6 cellular contexts compared by ENCODE assay signal in the genomic region with DNA sequence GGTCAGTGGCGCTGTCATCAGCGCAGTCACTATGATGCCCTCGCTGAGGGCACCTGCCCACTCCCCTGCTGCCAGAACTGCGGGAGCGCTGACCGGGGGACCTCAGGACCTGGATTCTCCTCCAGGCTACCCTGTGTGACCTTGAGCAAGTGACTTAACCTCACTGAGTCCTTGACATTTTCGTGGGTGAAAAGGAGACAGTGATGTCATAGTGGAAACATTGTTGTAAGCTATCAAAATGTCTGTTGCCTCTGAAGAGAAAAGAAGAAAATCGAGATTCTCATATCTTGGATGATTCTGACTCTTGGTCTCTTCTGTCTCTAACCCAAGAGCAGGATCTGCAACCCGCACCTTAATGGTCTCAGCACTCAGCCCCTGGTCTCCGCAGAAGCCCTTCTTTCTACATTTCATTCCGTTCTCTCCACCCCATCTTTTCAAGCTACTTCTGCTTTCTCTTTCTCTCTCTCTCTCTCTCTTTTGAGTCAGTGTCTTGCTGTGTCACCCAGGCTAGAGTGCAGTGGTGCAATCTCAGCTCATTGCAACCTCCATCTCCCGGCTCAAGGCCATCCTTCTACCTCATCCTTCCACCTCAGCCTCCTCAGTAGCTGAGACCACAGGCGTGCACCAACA. TPM values are rescaled to one million over a fixed set of nuclear protein-coding genes. Genes with fewer than 3 reads are reported as not detected.
DNase-seq lines count a peak whose midpoint lies in the region; ATAC-seq and TF ChIP-seq lines count a peak whose summit lies in the region.

No MANE protein-coding gene starts in this region.

- intact Hi-C loops in Right ventricle myocardium inferior (cut with DNase I), result loop anchor here (2.0 kb wide), 1 partner anchor 22 kb away; no protein-coding TSS in a partner anchor
- intact Hi-C loops in cardiac septum (cut with DNase I), result no loop called here

- no peak for TF ChIP-seq CTCF in RWPE2 (IDR thresholded peaks at IDR 0.05; ENCODE audit: poor library complexity, severe bottlenecking)

- H3K27me3 ChIP-seq in RWPE2 (ENCODE audit: insufficient read depth, poor library complexity, severe bottlenecking), result no peaks in the 10 kb centered on the region

- H3K27ac ChIP-seq in RWPE2 (ENCODE audit: poor library complexity, severe bottlenecking) (no peak overlapping the region), epithelial cell of prostate (peak overlapping the region; percentile 99)

- peaks cover 25% of the 10 kb centered on the region for H3K36me3 ChIP-seq in RWPE2 (ENCODE audit: low read depth)

- peak overlapping the region; percentile 67 for H3K4me3 ChIP-seq in RWPE2 (ENCODE audit: severe bottlenecking)

- H3K9me3 ChIP-seq in RWPE2 (ENCODE audit: severe bottlenecking), result no peaks in the 10 kb centered on the region

- H3K4me1 ChIP-seq in RWPE2 (ENCODE audit: insufficient read depth, poor library complexity, severe bottlenecking), result peaks cover 27% of the 10 kb centered on the region

- ATAC-seq in Right ventricle myocardium inferior, result peak; percentile 5
- ATAC-seq in RWPE2 (ENCODE audit: low read depth), result no peak

- DNase-seq in Right ventricle myocardium inferior (ENCODE audit: missing footprints) (no peak), cardiac septum (ENCODE audit: low spot score) (no peak), RWPE2 (ENCODE audit: low spot score) (no peak), epithelial cell of prostate (ENCODE audit: low read depth, low spot score) (no peak), dedifferentiated amniotic fluid mesenchymal stem cell (ENCODE audit: extremely low spot score) (no peak)
- peak; percentile 49 for DNase-seq in stimulated activated CD4-positive, alpha-beta T cell treated with anti-CD3 and anti-CD28 coated beads, Interleukin-15, amount 100 ng/mL, for 24 hours

RNA-seq across cellular contexts. Expression of gene TUBA4A, which starts 1.0 kb away (rescaled TPM):
- total RNA-seq in Right ventricle myocardium inferior, result 128 TPM
- total RNA-seq in cardiac septum, result 164 TPM

RNA-seq across cellular contexts. Expression of gene TUBA4B, which starts 1.7 kb away (rescaled TPM):
- not detected for total RNA-seq in Right ventricle myocardium inferior
- not detected for total RNA-seq in cardiac septum

RNA-seq across cellular contexts. Expression of gene STK16, which starts 9.4 kb away (rescaled TPM):
- 17.1 TPM for total RNA-seq in Right ventricle myocardium inferior
- 16.3 TPM for total RNA-seq in cardiac septum

RNA-seq across cellular contexts. Expression of gene GLB1L, which starts 9.5 kb away (rescaled TPM):
- total RNA-seq in Right ventricle myocardium inferior (1.8 TPM), cardiac septum (2.0 TPM)

RNA-seq across cellular contexts. Expression of gene DNAJB2, which starts 24.5 kb away (rescaled TPM):
- total RNA-seq in Right ventricle myocardium inferior (80.4 TPM), cardiac septum (78.0 TPM)
